In genomic region chr3:132119531-132119930, GRCh38 we compare ENCODE assay signal across 33 cellular contexts.
"Had no signal": no experiment of that assay in that cellular context is flagged by ENCODE, and none has a peak within 500 bp of the region (broad histone marks: within the 10 kb centered on the region; RNA-seq: fewer than 3 reads in every experiment).

No MANE protein-coding gene starts in this region.

- H3K4me3 ChIP-seq: adrenal gland, ascending aorta, body of pancreas, breast epithelium, cardiac muscle cell had no signal

- ATAC-seq: activated naive CD4-positive, alpha-beta T cell treated with anti-CD3 and anti-CD28 coated beads, Interleukin-2, amount 50 U/mL, for 72 hours; activated naive CD8-positive, alpha-beta T cell treated with anti-CD3 and anti-CD28 coated beads, Interleukin-2, amount 50 U/mL, for 24 hours; activated T-cell treated with anti-CD3 and anti-CD28 coated beads, Interleukin-2, amount 50 U/mL, for 4 hours; activated T-cell treated with anti-CD3 and anti-CD28 coated beads, Interleukin-2, amount 50 U/mL, for 72 hours; activated T-helper 17 cell treated with anti-CD3 and anti-CD28 coated beads, Interleukin-2, amount 50 U/mL, for 72 hours; body of pancreas had no signal

- H3K36me3 ChIP-seq: adrenal gland, ascending aorta, brain microvascular endothelial cell, breast epithelium, cardiac muscle cell had no signal

- DNase-seq: activated effector memory CD4-positive, alpha-beta T cell treated with anti-CD3 and anti-CD28 coated beads, Interleukin-2, amount 50 U/mL, for 16 hours; activated effector memory CD4-positive, alpha-beta T cell treated with Interleukin-2 at 50 U/mL for 16 hours; activated gamma-delta T cell; activated gamma-delta T cell treated with Interleukin-2 at 50 U/mL for 16 hours; activated naive CD4-positive, alpha-beta T cell; activated naive CD4-positive, alpha-beta T cell treated with anti-CD3 and anti-CD28 coated beads for 36 hours; activated naive CD4-positive, alpha-beta T cell treated with anti-CD3 and anti-CD28 coated beads, Interleukin-2, amount 10 ng/mL, durations not matched to agents 7 days and 5 days; activated naive CD4-positive, alpha-beta T cell treated with anti-CD3 and anti-CD28 coated beads, Interleukin-2, amount 50 U/mL, for 16 hours; activated naive CD4-positive, alpha-beta T cell treated with Interleukin-2 at 50 U/mL for 16 hours; activated naive CD8-positive, alpha-beta T cell treated with anti-CD3 and anti-CD28 coated beads for 36 hours; activated naive CD8-positive, alpha-beta T cell treated with anti-CD3 and anti-CD28 coated beads, Interleukin-2, amount 10 ng/mL, durations not matched to agents 7 days and 5 days; activated naive CD8-positive, alpha-beta T cell treated with anti-CD3 and anti-CD28 coated beads, Interleukin-2, amount 50 U/mL, for 24 hours; activated T-cell treated with anti-CD3 and anti-CD28 coated beads for 4 hours; activated T-cell treated with anti-CD3 and anti-CD28 coated beads, Interleukin-2, amount 50 U/mL, for 1 hour; activated T-cell treated with anti-CD3 and anti-CD28 coated beads, Interleukin-2, amount 50 U/mL, for 24 hours; activated T-cell treated with anti-CD3 and anti-CD28 coated beads, Interleukin-2, amount 50 U/mL, for 4 hours; activated T-cell treated with anti-CD3 and anti-CD28 coated beads, Interleukin-2, amount 50 U/mL, for 48 hours; activated T-cell treated with anti-CD3 and anti-CD28 coated beads, Interleukin-2, amount 50 U/mL, for 72 hours; adrenal gland; amniotic stem cell; amygdala; anterior cingulate cortex; aorta; brain microvascular endothelial cell; caudate nucleus; central memory CD4-positive, alpha-beta T cell; cerebellar nuclear complex had no signal

- H3K27me3 ChIP-seq: adrenal gland, ascending aorta, body of pancreas, brain microvascular endothelial cell, breast epithelium, cardiac muscle cell had no signal

- H3K9me3 ChIP-seq: adrenal gland, ascending aorta, body of pancreas had no signal

- H3K4me1 ChIP-seq: adrenal gland, ascending aorta, body of pancreas, breast epithelium had no signal

- H3K27ac ChIP-seq: adrenal gland, ascending aorta, body of pancreas, brain microvascular endothelial cell, breast epithelium, cardiac muscle cell had no signal
